In the genomic region with DNA sequence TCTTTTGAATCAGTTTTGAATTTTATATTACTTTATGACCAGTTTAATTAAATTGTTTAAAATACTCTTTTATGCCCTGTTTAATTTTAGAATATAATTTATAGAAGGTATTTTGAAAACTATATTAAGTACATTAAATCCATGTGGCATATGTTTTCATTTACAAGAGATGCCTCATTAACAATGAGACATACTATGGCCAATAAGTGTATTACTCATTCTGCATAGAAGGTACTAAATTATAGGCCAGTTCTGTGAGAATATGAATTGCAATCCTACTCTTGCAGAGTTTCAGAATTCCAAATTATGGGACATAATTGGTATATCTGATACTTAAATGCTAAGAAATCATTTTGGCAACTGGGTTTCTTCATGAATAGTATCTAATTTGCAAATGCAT, we compare ENCODE assay signal across 1 cellular context.
TF ChIP-seq lines count a peak whose summit lies in the region.

No MANE protein-coding gene starts in this region.

TF ChIP-seq in IMR-90, 13 proteins besides CTCF, POLR2A, EP300 and RAD21 (continued from another document):
- TF ChIP-seq BHLHE40 (IDR thresholded peaks at IDR 0.05; ENCODE audit: low read depth, low read length) (no peak), USF2 (IDR thresholded peaks at IDR 0.05; ENCODE audit: low read depth, low read length) (no peak), NFE2L2 (IDR thresholded peaks at IDR 0.05; ENCODE audit: low read depth, low read length) (no peak)
